4 cellular contexts compared by ENCODE assay signal in the genomic region with DNA sequence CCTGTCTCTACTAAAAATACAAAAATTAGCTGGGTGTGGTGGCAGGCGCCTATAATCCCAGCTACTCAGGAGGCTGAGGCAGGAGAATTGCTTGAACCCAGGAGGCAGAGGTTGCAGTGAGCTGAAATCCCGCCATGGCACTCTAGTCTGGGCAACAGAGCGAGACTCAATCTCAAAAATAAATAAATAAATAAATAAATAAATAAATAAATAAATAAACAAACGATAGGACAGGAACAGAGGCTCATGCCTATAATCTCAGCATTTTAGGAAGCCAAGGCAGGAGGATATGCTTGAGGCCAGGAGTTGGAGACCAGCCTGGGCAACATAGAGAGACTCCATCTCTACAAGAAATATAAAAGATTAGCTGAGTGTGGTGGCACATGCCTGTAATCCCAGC. TPM values are rescaled to one million over a fixed set of nuclear protein-coding genes. Genes with fewer than 3 reads are reported as not detected.
"Had no signal": no experiment of that assay in that cellular context is flagged by ENCODE, and none has a peak within 500 bp of the region (broad histone marks: within the 10 kb centered on the region; RNA-seq: fewer than 3 reads in every experiment).

No MANE protein-coding gene starts in this region.

RNA-seq across cellular contexts. Expression of gene RTP3, which starts 24.4 kb away (rescaled TPM):
- total RNA-seq: HT-29, HT1080 had no signal
- polyA plus RNA-seq: HepG2, IgD-negative memory B cell had no signal

RNA-seq across cellular contexts. Expression of gene LTF, which starts 57.5 kb away (rescaled TPM):
- total RNA-seq: HepG2 had no signal
- polyA plus RNA-seq: HepG2, IgD-negative memory B cell had no signal
